Comparison of ENCODE assay signal across 24 cellular contexts in the genomic region with DNA sequence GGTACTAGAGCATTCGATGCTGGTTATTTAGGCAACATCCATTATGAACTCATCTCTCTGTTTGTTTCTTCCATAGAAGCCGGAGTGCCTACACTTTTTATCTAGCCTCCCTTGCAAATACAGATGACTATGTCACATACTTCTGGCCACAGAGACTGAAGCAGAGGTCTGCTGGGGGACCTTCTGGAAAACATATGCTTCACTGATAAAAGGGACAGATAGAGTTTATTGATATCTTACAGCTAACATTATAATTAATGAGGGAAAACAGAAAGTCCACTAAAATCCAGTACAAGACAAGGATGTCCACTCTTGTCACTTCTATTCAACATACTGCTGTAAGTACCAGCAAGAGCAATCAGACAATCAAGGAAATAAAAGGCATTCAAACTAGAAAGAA.
"Had no signal": no experiment of that assay in that cellular context is flagged by ENCODE, and none has a peak within 500 bp of the region (broad histone marks: within the 10 kb centered on the region; RNA-seq: fewer than 3 reads in every experiment).

No MANE protein-coding gene starts in this region.

- H3K4me3 ChIP-seq: colonic mucosa, coronary artery, dorsolateral prefrontal cortex, esophagus muscularis mucosa, esophagus squamous epithelium, gastrocnemius medialis, gastroesophageal sphincter, heart left ventricle, heart right ventricle had no signal

- H3K9me3 ChIP-seq: colonic mucosa, esophagus muscularis mucosa, gastrocnemius medialis, gastroesophageal sphincter had no signal

- H3K27ac ChIP-seq: colonic mucosa, coronary artery, dorsolateral prefrontal cortex, epithelial cell of prostate, esophagus muscularis mucosa, esophagus squamous epithelium, foreskin keratinocyte, gastrocnemius medialis, gastroesophageal sphincter, heart left ventricle, heart right ventricle had no signal

- DNase-seq: colonic mucosa; cortex of kidney; dermis blood vessel endothelial cell; dorsolateral prefrontal cortex; effector CD4-positive, alpha-beta T cell; effector CD8-positive, alpha-beta T cell; effector memory CD4-positive, alpha-beta T cell; effector memory CD8-positive, alpha-beta T cell; endodermal cell; erythroblast; esophagus squamous epithelium; foreskin fibroblast; foreskin keratinocyte; foreskin melanocyte; gastrocnemius medialis; glutamatergic neuron; head of caudate nucleus; heart left ventricle; heart right ventricle had no signal

- H3K36me3 ChIP-seq: colonic mucosa, esophagus muscularis mucosa, esophagus squamous epithelium, gastrocnemius medialis, gastroesophageal sphincter, heart left ventricle, heart right ventricle had no signal

- H3K4me1 ChIP-seq: colonic mucosa, esophagus muscularis mucosa, esophagus squamous epithelium, gastrocnemius medialis, gastroesophageal sphincter, heart left ventricle, heart right ventricle had no signal

- ATAC-seq: effector memory CD8-positive, alpha-beta T cell; esophagus mucosa; foreskin keratinocyte; gastrocnemius medialis; gastroesophageal sphincter; heart left ventricle; heart right ventricle had no signal

- H3K27me3 ChIP-seq: colonic mucosa, esophagus muscularis mucosa, esophagus squamous epithelium, foreskin keratinocyte, gastrocnemius medialis, gastroesophageal sphincter, heart left ventricle, heart right ventricle had no signal
